ENCODE assay signal across 27 cellular contexts in genomic region chr7:18189495-18190126, GRCh38.
"Had no signal": no experiment of that assay in that cellular context is flagged by ENCODE, and none has a peak within 500 bp of the region (broad histone marks: within the 10 kb centered on the region; RNA-seq: fewer than 3 reads in every experiment).

No MANE protein-coding gene starts in this region.

- H3K27me3 Mint-ChIP-seq: naive B cell; stimulated activated naive B cell treated with anti-CD40 and anti-IgM and Interleukin-4, amounts not matched to agents 10 μg/mL and 1 μg/mL and 100 μg/mL, for 72 hours had no signal

- ATAC-seq: stimulated activated naive B cell treated with anti-CD40 and anti-IgM and Interleukin-4, amounts not matched to agents 10 μg/mL and 1 μg/mL and 100 μg/mL, for 72 hours; stimulated activated naive CD8-positive, alpha-beta T cell treated with anti-CD3 and anti-CD28 coated beads, Interleukin-15, Interleukin-2, amounts not matched to agents 100 U/mL and 50 U/mL, for 24 hours had no signal

- H3K9me3 ChIP-seq: neutrophil, right atrium auricular region, right lobe of liver, testis, thyroid gland, transverse colon, upper lobe of left lung, vagina had no signal

- H3K4me1 Mint-ChIP-seq: nephron progenitor cell; neural progenitor cell; stimulated activated naive B cell treated with anti-CD40 and anti-IgM and Interleukin-4, amounts not matched to agents 10 μg/mL and 1 μg/mL and 100 μg/mL, for 72 hours had no signal

- H3K36me3 Mint-ChIP-seq: neural progenitor cell; stimulated activated naive B cell treated with anti-CD40 and anti-IgM and Interleukin-4, amounts not matched to agents 10 μg/mL and 1 μg/mL and 100 μg/mL, for 72 hours had no signal

- H3K36me3 ChIP-seq: left ventricle myocardium inferior, neural progenitor cell, neutrophil, right atrium auricular region, right lobe of liver, stomach, thyroid gland, transverse colon, upper lobe of left lung, vagina had no signal

- H2AFZ ChIP-seq: neural progenitor cell, parathyroid adenoma had no signal

- H3K4me3 Mint-ChIP-seq: mesothelial cell of epicardium; naive B cell; nephron progenitor cell; neural progenitor cell; stimulated activated naive B cell treated with anti-CD40 and anti-IgM and Interleukin-4, amounts not matched to agents 10 μg/mL and 1 μg/mL and 100 μg/mL, for 72 hours had no signal

- H3K79me2 ChIP-seq: parathyroid adenoma had no signal

- H3K27ac ChIP-seq: left ventricle myocardium inferior, neural progenitor cell, neutrophil, parathyroid adenoma, right atrium auricular region, right lobe of liver, stomach, testis, thyroid gland, transverse colon, upper lobe of left lung, vagina had no signal

- H3K4me2 ChIP-seq: neural progenitor cell, smooth muscle cell had no signal

- H3K9ac ChIP-seq: neural progenitor cell, parathyroid adenoma had no signal

- H3K27ac Mint-ChIP-seq: mesothelial cell of epicardium; neural progenitor cell; stimulated activated naive B cell treated with anti-CD40 and anti-IgM and Interleukin-4, amounts not matched to agents 10 μg/mL and 1 μg/mL and 100 μg/mL, for 72 hours had no signal

- H3K4me1 ChIP-seq: left ventricle myocardium inferior, neural progenitor cell, parathyroid adenoma, right atrium auricular region, right lobe of liver, stomach, testis, thyroid gland, transverse colon, upper lobe of left lung, vagina had no signal

- DNase-seq: hypothalamus; islet precursor cell; left ventricle myocardium inferior; mesendoderm; naive B cell; nephron progenitor cell; occipital lobe; right lobe of liver; stimulated activated CD4-positive, alpha-beta T cell treated with anti-CD3 and anti-CD28 coated beads, Interleukin-1b, Interleukin-23, amount 100 ng/mL, for 48 hours; stimulated activated CD4-positive, alpha-beta T cell treated with anti-CD3 and anti-CD28 coated beads, Interleukin-2, amount 100 ng/mL, for 48 hours; stimulated activated CD4-positive, alpha-beta T cell treated with anti-CD3 and anti-CD28 coated beads, Interleukin-4, amount 100 ng/mL, for 4 hours; stimulated activated CD8-positive, alpha-beta memory T cell treated with anti-CD3 and anti-CD28 coated beads, Interleukin-4, amount 100 ng/mL, for 48 hours; stimulated activated naive B cell treated with anti-CD40 and anti-IgM and Interleukin-4, amounts not matched to agents 10 μg/mL and 1 μg/mL and 100 μg/mL, for 72 hours; stimulated activated naive CD8-positive, alpha-beta T cell treated with anti-CD3 and anti-CD28 coated beads, Interleukin-15, Interleukin-2, amounts not matched to agents 100 U/mL and 50 U/mL, for 24 hours; stomach; testis; thyroid gland; transverse colon; upper lobe of left lung had no signal

- H3K27me3 ChIP-seq: neural progenitor cell, neutrophil, right atrium auricular region, right lobe of liver, stomach, testis, thyroid gland, transverse colon, upper lobe of left lung, vagina had no signal

- H3K4me3 ChIP-seq: left ventricle myocardium inferior, lung, neural progenitor cell, right atrium auricular region, right lobe of liver, smooth muscle cell, stomach, testis, thyroid gland, transverse colon, upper lobe of left lung, vagina had no signal

- H3K9me3 Mint-ChIP-seq: neural progenitor cell had no signal
